ENCODE assay signal across 13 cellular contexts in genomic region chr5:10524376-10525123, GRCh38. TPM values are rescaled to one million over a fixed set of nuclear protein-coding genes. Genes with fewer than 3 reads are reported as not detected.
DNase-seq lines count a peak whose midpoint lies in the region; ATAC-seq, FAIRE-seq and TF ChIP-seq lines count a peak whose summit lies in the region.
"Had no signal": no experiment of that assay in that cellular context is flagged by ENCODE, and none has a peak within 500 bp of the region (broad histone marks: within the 10 kb centered on the region; RNA-seq: fewer than 3 reads in every experiment).

No MANE protein-coding gene starts in this region.

- H3K79me2 ChIP-seq in H1 (ENCODE audit: control insufficient read depth in 1 of 2, insufficient read depth in 2 of 2, low read length in 2 of 2), result no peaks in the 10 kb centered on the region

- no peaks in the 10 kb centered on the region for H3K23me2 ChIP-seq in H1 (ENCODE audit: low read depth, low read length)

- CTCF ChIA-PET in H1 (lab: Charles Lee; ENCODE audit: partially characterized antibody), result interaction anchor here (0.7 to 2.2 kb wide), 6 partner anchors 23 to 71 kb away, joined by 3 to 7 read pairs (median 3); no protein-coding TSS in a partner anchor

- intact Hi-C loops in posterior cingulate gyrus (cut with DNase I), result no loop called here

- H3K4me1 Mint-ChIP-seq in stimulated activated effector memory CD8-positive, alpha-beta T cell treated with anti-CD3 and anti-CD28 coated beads, Interleukin-12 subunit alpha, Interleukin-12 subunit beta, amount 100 ng/mL, for 72 hours, result no peaks in the 10 kb centered on the region
- H3K4me1 Mint-ChIP-seq: activated naive CD4-positive, alpha-beta T cell treated with anti-CD3 and anti-CD28 coated beads, Interleukin-2, amount 50 U/mL, for 24 hours had no signal

- H3K56ac ChIP-seq in H1 (replicated peaks; ENCODE audit: insufficient read length, low read depth, low read length), result no peak overlapping the region

- no peak overlapping the region for H2AFZ ChIP-seq in H1 (ENCODE audit: low read length)

- H3K79me1 ChIP-seq in H1 (ENCODE audit: low read depth, low read length), result no peaks in the 10 kb centered on the region

- peak; percentile 99 for DNase-seq in EL
- peak; percentile 73 for DNase-seq in NCI-H82 treated with DMSO at 0.1 percent for 48 hours (lab: John Stamatoyannopoulos, UW; ENCODE audit: unreplicated experiment)
- DNase-seq in H1 (ENCODE audit: low read depth in 1 of 2, low spot score in 2 of 2), result no peak
- DNase-seq in posterior cingulate gyrus, result peak; percentile 57 to 96 (median 76)
- DNase-seq in SIG-M5 (lab: John Stamatoyannopoulos, UW), result no peak
- DNase-seq in stimulated activated effector memory CD8-positive, alpha-beta T cell treated with anti-CD3 and anti-CD28 coated beads, Interleukin-12 subunit alpha, Interleukin-12 subunit beta, amount 100 ng/mL, for 72 hours (ENCODE audit: low spot score in 2 of 2), result no peak
- DNase-seq in CD1c-positive myeloid dendritic cell (ENCODE audit: extremely low spot score), result no peak
- no peak for DNase-seq in ureter (ENCODE audit: low spot score)
- DNase-seq: foreskin keratinocyte, NCI-H2081 had no signal

- no peak for TF ChIP-seq CTCF in H1 (IDR thresholded peaks at IDR 0.05; ENCODE audit: control extremely low read depth in 1 of 3, insufficient read depth in 1 of 3, low read depth in 1 of 3, low read length in 3 of 3)

- H3K23ac ChIP-seq in H1 (ENCODE audit: insufficient read length), result no peak overlapping the region

- 84% methylated on average over 19 of the region's 19 CpGs; no CpG with 5 or more reads in 1 of the 2 experiments for WGBS in H1 (ENCODE audit: extremely low coverage in 1 of 2, insufficient coverage in 1 of 2, insufficient read length in 1 of 2, insufficient replicate concordance in 2 of 2, low coverage in 1 of 2, low lambda C conversion rate in 2 of 2, missing lambda C conversion rate in 1 of 2), 2 experiments

- no peak overlapping the region for H3K14ac ChIP-seq in H1 (ENCODE audit: insufficient read length)

- H3K9me3 ChIP-seq in H1 (ENCODE audit: insufficient read depth in 2 of 2, low read depth in 1 of 2, low read length in 1 of 2), result peaks cover 5 to 9% of the 10 kb centered on the region in 2 experiments

- H4K91ac ChIP-seq in H1 (replicated peaks; ENCODE audit: insufficient read length, low read length), result no peak overlapping the region

- no peak overlapping the region for H3K4me3 ChIP-seq in H1 (ENCODE audit: extremely low read depth in 1 of 4, insufficient read depth in 2 of 4, low read depth in 3 of 4, low read length in 4 of 4)

- H3K27ac Mint-ChIP-seq in stimulated activated effector memory CD8-positive, alpha-beta T cell treated with anti-CD3 and anti-CD28 coated beads, Interleukin-12 subunit alpha, Interleukin-12 subunit beta, amount 100 ng/mL, for 72 hours, result no peak overlapping the region
- H3K27ac Mint-ChIP-seq: activated naive CD4-positive, alpha-beta T cell treated with anti-CD3 and anti-CD28 coated beads, Interleukin-2, amount 50 U/mL, for 24 hours; nephron had no signal

- no peaks in the 10 kb centered on the region for H3K36me3 ChIP-seq in H1 (ENCODE audit: control insufficient read depth in 2 of 4, insufficient read depth in 4 of 4, low read length in 3 of 4)

- TF ChIP-seq POLR2A in H1 (IDR thresholded peaks at IDR 0.05; ENCODE audit: control extremely low read depth in 1 of 2, low read depth in 2 of 2, low read length in 2 of 2), result no peak

- H2BK15ac ChIP-seq in H1 (ENCODE audit: low read length), result no peak overlapping the region

- H3K4me3 Mint-ChIP-seq in stimulated activated effector memory CD8-positive, alpha-beta T cell treated with anti-CD3 and anti-CD28 coated beads, Interleukin-12 subunit alpha, Interleukin-12 subunit beta, amount 100 ng/mL, for 72 hours, result no peak overlapping the region
- H3K4me3 Mint-ChIP-seq: activated naive CD4-positive, alpha-beta T cell treated with anti-CD3 and anti-CD28 coated beads, Interleukin-2, amount 50 U/mL, for 24 hours; nephron had no signal

- POLR2A ChIA-PET in H1 (lab: Charles Lee; ENCODE audit: partially characterized antibody), result interaction anchor here (1.0 kb wide), 1 partner anchor 27 kb away, joined by 3 read pairs; no protein-coding TSS in a partner anchor

- no peak overlapping the region for H4K5ac ChIP-seq in H1 (ENCODE audit: insufficient read length, low read depth, low read length)

- no peak overlapping the region for H3K27ac ChIP-seq in H1 (ENCODE audit: low read depth, low read length)
- H3K27ac ChIP-seq: foreskin keratinocyte had no signal

- no peaks in the 10 kb centered on the region; a peak in 1 of 7 replicates for H3K27me3 ChIP-seq in H1 (replicated peaks in 1 of 4; ENCODE audit: control insufficient read depth in 3 of 4, extremely low read depth in 1 of 4, insufficient read depth in 3 of 4, low read length in 3 of 4)
- H3K27me3 ChIP-seq: foreskin keratinocyte had no signal

- peaks cover 0 to 5% (median 3%) of the 10 kb centered on the region in 4 experiments; a peak in 4 of 7 replicates for H3K4me1 ChIP-seq in H1 (replicated peaks in 1 of 4; ENCODE audit: control insufficient read depth in 3 of 4, insufficient read depth in 4 of 4, low read length in 3 of 4)

- no peaks in the 10 kb centered on the region for H3K9me3 Mint-ChIP-seq in stimulated activated effector memory CD8-positive, alpha-beta T cell treated with anti-CD3 and anti-CD28 coated beads, Interleukin-12 subunit alpha, Interleukin-12 subunit beta, amount 100 ng/mL, for 72 hours
- H3K9me3 Mint-ChIP-seq: activated naive CD4-positive, alpha-beta T cell treated with anti-CD3 and anti-CD28 coated beads, Interleukin-2, amount 50 U/mL, for 24 hours had no signal

- no peak for FAIRE-seq in H1 (lab: Jason Lieb, UNC)
- FAIRE-seq: TTC549 had no signal

- ATAC-seq in stimulated activated effector memory CD8-positive, alpha-beta T cell treated with anti-CD3 and anti-CD28 coated beads, Interleukin-12 subunit alpha, Interleukin-12 subunit beta, amount 100 ng/mL, for 72 hours, result no peak
- ATAC-seq: foreskin keratinocyte had no signal

- H3K4ac ChIP-seq in H1 (replicated peaks; ENCODE audit: insufficient read length, low read depth, low read length), result no peak overlapping the region

- no peak overlapping the region for H3K9ac ChIP-seq in H1 (replicated peaks in 1 of 4; ENCODE audit: extremely low read depth in 1 of 4, low read depth in 3 of 4, low read length in 3 of 4)

- H2BK120ac ChIP-seq in H1 (replicated peaks; ENCODE audit: low read depth, low read length), result no peak overlapping the region

- no peak overlapping the region for H3K18ac ChIP-seq in H1 (ENCODE audit: extremely low read depth, low read length)

- no peaks in the 10 kb centered on the region for H4K20me1 ChIP-seq in H1 (replicated peaks in 1 of 2; ENCODE audit: control insufficient read depth in 1 of 2, insufficient read depth in 2 of 2, low read length in 2 of 2)

- no peak for TF ChIP-seq EP300 in H1 (IDR thresholded peaks at IDR 0.05; ENCODE audit: borderline replicate concordance in 1 of 2, low read depth in 2 of 2, low read length in 2 of 2)

- no peak overlapping the region for H2BK5ac ChIP-seq in H1 (ENCODE audit: low read depth, low read length)

- H4K8ac ChIP-seq in H1 (ENCODE audit: extremely low read depth, insufficient read depth, low read length), result no peak overlapping the region; the same call in none of the 2 replicates

- H3K36me3 Mint-ChIP-seq in stimulated activated effector memory CD8-positive, alpha-beta T cell treated with anti-CD3 and anti-CD28 coated beads, Interleukin-12 subunit alpha, Interleukin-12 subunit beta, amount 100 ng/mL, for 72 hours, result no peaks in the 10 kb centered on the region
- H3K36me3 Mint-ChIP-seq: activated naive CD4-positive, alpha-beta T cell treated with anti-CD3 and anti-CD28 coated beads, Interleukin-2, amount 50 U/mL, for 24 hours had no signal

- no peak overlapping the region for H3K4me2 ChIP-seq in H1 (ENCODE audit: insufficient read depth in 1 of 2, low read depth in 2 of 2, low read length in 2 of 2)

- peak overlapping the region; percentile 40; the same call in 1 of the 2 replicates for H2BK20ac ChIP-seq in H1 (ENCODE audit: low read length)

- TF ChIP-seq RAD21 in H1 (IDR thresholded peaks at IDR 0.05 in 1 of 2, conservative IDR thresholded peaks at IDR 0.05 in 1 of 2; ENCODE audit: low read depth in 2 of 2, low read length in 2 of 2), result no peak

- H2BK12ac ChIP-seq in H1 (ENCODE audit: low read depth, low read length), result peak overlapping the region; percentile 31; the same call in 1 of the 2 replicates

- 0 out of 2 replicates have a peak overlapping the region, but pooled peaks have one; percentile 27 for H2AK5ac ChIP-seq in H1 (ENCODE audit: low read depth, low read length)

TF ChIP-seq in H1, 55 proteins besides CTCF, POLR2A, EP300 and RAD21:
- TF ChIP-seq POLR2AphosphoS5 (IDR thresholded peaks at IDR 0.05; ENCODE audit: low read depth, low read length) (no peak), CREB1 (IDR thresholded peaks at IDR 0.05) (no peak)

RNA-seq across cellular contexts. Expression of gene ANKRD33B, which starts 39.3 kb away (rescaled TPM):
- total RNA-seq in H1 (2021; fragmentation: NEBNext Ultra II Directional; extraction: Animal tissue kit (Norgen Biotek cat#: 25700)), result 20.5 and 20.6 TPM in 2 replicates
- 6.9 and 7.1 TPM in 2 replicates for polyA plus RNA-seq in H1 (2011; rRNA removed)
- 5.4 TPM for polyA plus RNA-seq in H1 (2011; cell fraction: cytosol; rRNA removed)
- 10.9 TPM for polyA plus RNA-seq in H1 (2011; cell fraction: nucleus; rRNA removed)
- polyA plus RNA-seq in H1 (2012, experiment 1 of 2), result 8.6 to 11.9 TPM (median 11.1 TPM) in 4 replicates
- polyA plus RNA-seq in H1 (2012, experiment 2 of 2), result 2.7 TPM
- polyA plus RNA-seq in H1 (2013, experiment 1 of 2), result 6.4 TPM
- polyA plus RNA-seq in H1 (2013, experiment 2 of 2), result 6.4 TPM
- 25.2 and 26.2 TPM in 2 replicates for polyA minus RNA-seq in H1 (2011; rRNA and poly(A)+ RNA removed)
- polyA minus RNA-seq in H1 (2011; cell fraction: cytosol; rRNA and poly(A)+ RNA removed), result 16.0 TPM
- polyA minus RNA-seq in H1 (2011; cell fraction: nucleus; rRNA and poly(A)+ RNA removed), result 15.9 TPM
- 3.3 TPM for total RNA-seq in ureter

Comparison
In these comparisons a context has a peak if more than half of its experiments do, and no peak if none do; other contexts are left out.
1. DNase-seq: peak in EL (single experiment), NCI-H82 treated with DMSO at 0.1 percent for 48 hours (single experiment) and posterior cingulate gyrus (10 of 10); none in H1 (0 of 2), SIG-M5 (single experiment), stimulated activated effector memory CD8-positive, alpha-beta T cell treated with anti-CD3 and anti-CD28 coated beads, Interleukin-12 subunit alpha, Interleukin-12 subunit beta, amount 100 ng/mL, for 72 hours (0 of 2), CD1c-positive myeloid dendritic cell (single experiment) and ureter (single experiment).